In genomic region chr1:188514917-188515316, GRCh38 we compare ENCODE assay signal across 17 cellular contexts.
"Had no signal": no experiment of that assay in that cellular context is flagged by ENCODE, and none has a peak within 500 bp of the region (broad histone marks: within the 10 kb centered on the region; RNA-seq: fewer than 3 reads in every experiment).

No MANE protein-coding gene starts in this region.

- DNase-seq: activated B cell treated with CpG ODN at 0.5 μM for 24 hours; activated CD4-positive, alpha-beta T cell treated with anti-CD3 and anti-CD28 coated beads for 36 hours; activated CD4-positive, alpha-beta T cell treated with anti-CD3 and anti-CD28 coated beads, Interleukin-2, amount 50 U/mL, for 4 hours; activated naive CD4-positive, alpha-beta T cell treated with Interleukin-2 at 50 U/mL for 16 hours; activated naive CD8-positive, alpha-beta T cell treated with anti-CD3 and anti-CD28 coated beads for 36 hours; activated T-cell treated with anti-CD3 and anti-CD28 coated beads, Interleukin-2, amount 50 U/mL, for 48 hours; effector memory CD8-positive, alpha-beta T cell; foreskin melanocyte; kidney glomerular epithelial cell; left lung; naive B cell; posterior cingulate gyrus; sigmoid colon; stimulated activated CD4-positive, alpha-beta T cell treated with anti-CD3 and anti-CD28 coated beads, Interleukin-15, amount 100 ng/mL, for 24 hours; stimulated activated naive B cell treated with anti-CD40 and anti-IgM and Interleukin-4, amounts not matched to agents 10 μg/mL and 1 μg/mL and 100 μg/mL, for 72 hours; trophoblast cell; uterus had no signal
